In genomic region chr2:127107622-127107999, GRCh38 we compare ENCODE assay signal across 8 cellular contexts. TPM values are rescaled to one million over a fixed set of nuclear protein-coding genes. Genes with fewer than 3 reads are reported as not detected.
DNase-seq lines count a peak whose midpoint lies in the region; ATAC-seq, FAIRE-seq and TF ChIP-seq lines count a peak whose summit lies in the region.

No MANE protein-coding gene starts in this region.

- peaks cover 10 to 17% of the 10 kb centered on the region in 2 experiments for H3K27me3 ChIP-seq in endothelial cell of umbilical vein (ENCODE audit: control insufficient read depth in 2 of 2, insufficient read depth in 2 of 2, low read length in 2 of 2)

- peak; percentile 32 for ATAC-seq in GM18511 (IDR thresholded peaks at IDR 0.05; ENCODE audit: unreplicated experiment)
- ATAC-seq in HG02798 (IDR thresholded peaks at IDR 0.05; ENCODE audit: poor library complexity, unreplicated experiment) = peak; percentile 18

- intact Hi-C loops in endothelial cell of umbilical vein (cut with micrococcal nuclease) = loop anchor here (1.0 to 5.0 kb wide), 8 partner anchors 14 to 185 kb away; partner anchors contain the start of gene ERCC3

- H3K9me3 Mint-ChIP-seq in nephron = no peaks in the 10 kb centered on the region

- no peaks in the 10 kb centered on the region for H3K36me3 Mint-ChIP-seq in nephron (ENCODE audit: low read depth)

- peak; percentile 42 for FAIRE-seq in endothelial cell of umbilical vein (lab: Jason Lieb, UNC)

- H3K4me2 ChIP-seq in endothelial cell of umbilical vein (ENCODE audit: insufficient read depth, low read length) = peak overlapping the region; percentile 84

- DNase-seq in RKO (ENCODE audit: low spot score) = peak; percentile 46
- DNase-seq in endothelial cell of umbilical vein (ENCODE audit: low read depth, low spot score) = no peak
- no peak for DNase-seq in NCI-H524 treated with DMSO at 0.1 percent for 48 hours (lab: John Stamatoyannopoulos, UW)
- no peak for DNase-seq in NCI-H446 (lab: John Stamatoyannopoulos, UW)
- DNase-seq in DMS153 (lab: John Stamatoyannopoulos, UW) = no peak

- H3K4me1 ChIP-seq in endothelial cell of umbilical vein (ENCODE audit: control insufficient read depth, extremely low read depth, insufficient read depth, low read length) = peaks cover 6% of the 10 kb centered on the region

- H3K27ac Mint-ChIP-seq in nephron = peak overlapping the region; percentile 89 to 96 (median 92)

- H3K36me3 ChIP-seq in endothelial cell of umbilical vein (ENCODE audit: control insufficient read depth in 2 of 2, extremely low read depth in 1 of 2, insufficient read depth in 2 of 2, low read length in 2 of 2) = no peaks in the 10 kb centered on the region

- no TSS peak for BruUV-seq in endothelial cell of umbilical vein (replicated peaks; lab: Mats Ljungman, UMichigan)

- H3K4me3 ChIP-seq in endothelial cell of umbilical vein (replicated peaks in 1 of 3; ENCODE audit: insufficient read depth in 1 of 3, low read depth in 1 of 3, low read length in 3 of 3) = peak overlapping the region; percentile 68 to 92 (median 78)

- peak overlapping the region; percentile 90 to 93 (median 91) for H3K4me3 Mint-ChIP-seq in nephron

- CTCF ChIA-PET in endothelial cell of umbilical vein (lab: Charles Lee) = interaction anchor here (0.6 to 3.1 kb wide), 13 partner anchors 11 to 187 kb away, joined by 3 to 56 read pairs (median 4); no protein-coding TSS in a partner anchor

- H3K79me2 ChIP-seq in endothelial cell of umbilical vein (ENCODE audit: control insufficient read depth, insufficient read depth, low read length) = peaks cover 32% of the 10 kb centered on the region

- no peaks in the 10 kb centered on the region for H3K27me3 Mint-ChIP-seq in nephron (ENCODE audit: low read depth)

- H4K20me1 ChIP-seq in endothelial cell of umbilical vein (replicated peaks; ENCODE audit: control insufficient read depth, extremely low read depth, insufficient read depth, low read length) = no peaks in the 10 kb centered on the region

- TF ChIP-seq POLR2A in endothelial cell of umbilical vein (IDR thresholded peaks at IDR 0.05; ENCODE audit: low read depth, low read length) = no peak

- TF ChIP-seq CTCF in endothelial cell of umbilical vein (IDR thresholded peaks at IDR 0.05; ENCODE audit: extremely low read depth in 1 of 2, insufficient read depth in 1 of 2, low read depth in 1 of 2, low read length in 2 of 2) = peak in 1 of 2 donors; percentile 8
- TF ChIP-seq CTCF in nephron (IDR thresholded peaks at IDR 0.05; ENCODE audit: unreplicated experiment in 3 of 3) = peak in 2 of 3 experiments; percentile 18 to 31

- dilution Hi-C loops in endothelial cell of umbilical vein (cut with MboI; ENCODE audit: extremely low pct_ligation_motif_present, low sequenced_read_pairs) = no loop called here

- H3K9me3 ChIP-seq in endothelial cell of umbilical vein (replicated peaks; ENCODE audit: control insufficient read depth, insufficient read depth, low read length) = no peaks in the 10 kb centered on the region

- H3K27ac ChIP-seq in endothelial cell of umbilical vein (ENCODE audit: insufficient read depth, low read depth, low read length) = no peak overlapping the region

- H3K4me1 Mint-ChIP-seq in nephron = peaks cover 47% of the 10 kb centered on the region

- H2AFZ ChIP-seq in endothelial cell of umbilical vein (ENCODE audit: low read depth, low read length) = peak overlapping the region; percentile 84

- no peaks in the 10 kb centered on the region for H3K9me1 ChIP-seq in endothelial cell of umbilical vein (replicated peaks; ENCODE audit: control insufficient read depth, extremely low read depth, insufficient read depth, low read length)

- H3K9ac ChIP-seq in endothelial cell of umbilical vein (replicated peaks; ENCODE audit: extremely low read depth, insufficient read depth, low read length) = peak overlapping the region; percentile 81

- POLR2A ChIA-PET in endothelial cell of umbilical vein (lab: Charles Lee) = interaction anchor here (0.8 to 1.1 kb wide), 2 partner anchors 42 kb away, joined by 3 to 4 read pairs; no protein-coding TSS in a partner anchor

TF ChIP-seq in endothelial cell of umbilical vein, 7 proteins besides CTCF, POLR2A, EP300 and RAD21:
- TF ChIP-seq MYC (IDR thresholded peaks at IDR 0.05; ENCODE audit: low read depth, low read length) = no peak
- no peak for TF ChIP-seq MAX (IDR thresholded peaks at IDR 0.05; ENCODE audit: insufficient read depth, insufficient read length)
- no peak for TF ChIP-seq POLR2AphosphoS5 (IDR thresholded peaks at IDR 0.05; ENCODE audit: insufficient read depth, low read depth, low read length)
- no peak for TF ChIP-seq EZH2 (IDR thresholded peaks at IDR 0.05; ENCODE audit: borderline replicate concordance, low read depth, low read length, severe bottlenecking)
TF ChIP-seq in endothelial cell of umbilical vein: peak in this region for 0.

RNA-seq across cellular contexts. Expression of gene BIN1, which starts 0.7 kb away (rescaled TPM):
- total RNA-seq in endothelial cell of umbilical vein = 36.9 and 41.1 TPM in 2 replicates
- polyA plus RNA-seq in endothelial cell of umbilical vein = 25.8 and 26.3 TPM in 2 replicates
- polyA plus RNA-seq in endothelial cell of umbilical vein (2011; cell fraction: cytosol; rRNA removed) = 28.8 and 33.3 TPM in 2 replicates
- polyA plus RNA-seq in endothelial cell of umbilical vein (2011; cell fraction: nucleus; rRNA removed) = 44.9 and 47.0 TPM in 2 replicates
- 44.5 and 73.2 TPM in 2 replicates for polyA plus RNA-seq in endothelial cell of umbilical vein (2012)
- 13.8 and 26.5 TPM in 2 replicates for polyA minus RNA-seq in endothelial cell of umbilical vein
- 20.5 TPM for polyA minus RNA-seq in endothelial cell of umbilical vein (2011; cell fraction: cytosol; rRNA and poly(A)+ RNA removed)
- 8.6 and 18.5 TPM in 2 replicates for polyA minus RNA-seq in endothelial cell of umbilical vein (2011; cell fraction: nucleus; rRNA and poly(A)+ RNA removed)
